Comparison of ENCODE assay signal across 22 cellular contexts in the genomic region with DNA sequence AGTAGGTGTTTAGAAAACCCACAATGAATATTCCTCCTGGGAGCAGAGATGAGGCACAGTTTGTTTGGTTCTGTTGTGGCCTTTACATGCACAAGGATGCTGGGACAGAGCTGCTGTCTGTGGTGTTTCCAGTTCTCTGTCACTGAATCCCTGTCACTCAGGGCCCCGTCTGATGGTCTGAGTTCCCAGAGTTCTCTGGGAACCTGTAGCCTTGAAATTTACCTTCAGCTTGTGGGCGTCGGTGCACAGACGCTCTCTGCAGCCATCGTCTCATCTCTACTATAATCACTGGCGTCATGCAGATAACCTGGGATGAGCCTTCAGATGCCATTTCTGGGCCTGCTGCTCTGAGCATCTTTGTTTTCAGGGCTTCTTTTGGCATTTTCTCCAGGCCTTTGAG.
"Had no signal": no experiment of that assay in that cellular context is flagged by ENCODE, and none has a peak within 500 bp of the region (broad histone marks: within the 10 kb centered on the region; RNA-seq: fewer than 3 reads in every experiment).

No MANE protein-coding gene starts in this region.

- H3K27ac ChIP-seq: dorsolateral prefrontal cortex, epithelial cell of prostate, esophagus squamous epithelium, gastroesophageal sphincter, left ventricle myocardium inferior, sigmoid colon, skin epidermis, stomach, thoracic aorta had no signal

- H3K9me3 ChIP-seq: gastroesophageal sphincter, sigmoid colon, thoracic aorta had no signal

- H3K36me3 Mint-ChIP-seq: naive thymus-derived CD4-positive, alpha-beta T cell had no signal

- H3K36me3 ChIP-seq: gastroesophageal sphincter, left ventricle myocardium inferior, sigmoid colon had no signal

- H3K4me1 ChIP-seq: left ventricle myocardium inferior, sigmoid colon had no signal

- H3K27ac Mint-ChIP-seq: naive thymus-derived CD4-positive, alpha-beta T cell; nephron progenitor cell had no signal

- ATAC-seq: gastroesophageal sphincter; naive thymus-derived CD4-positive, alpha-beta T cell had no signal

- H3K27me3 ChIP-seq: dorsolateral prefrontal cortex, esophagus squamous epithelium, sigmoid colon, stomach had no signal

- H3K4me3 ChIP-seq: dorsolateral prefrontal cortex, esophagus squamous epithelium, gastroesophageal sphincter, left ventricle myocardium inferior, lung, sigmoid colon, skin epidermis, stomach, thoracic aorta had no signal

- DNase-seq: cortex of kidney; dorsolateral prefrontal cortex; effector memory CD4-positive, alpha-beta T cell; esophagus squamous epithelium; foreskin fibroblast; glutamatergic neuron; left ventricle myocardium inferior; mesendoderm; naive thymus-derived CD4-positive, alpha-beta T cell; nephron progenitor cell; sigmoid colon; stimulated activated CD4-positive, alpha-beta T cell treated with anti-CD3 and anti-CD28 coated beads, Interleukin-4, amount 100 ng/mL, for 4 hours; stimulated activated naive CD4-positive, alpha-beta T cell; stomach; substantia nigra; trophoblast cell had no signal

- FAIRE-seq: keratinocyte had no signal

- H3K4me3 Mint-ChIP-seq: naive thymus-derived CD4-positive, alpha-beta T cell; nephron progenitor cell had no signal
